In the genomic region with DNA sequence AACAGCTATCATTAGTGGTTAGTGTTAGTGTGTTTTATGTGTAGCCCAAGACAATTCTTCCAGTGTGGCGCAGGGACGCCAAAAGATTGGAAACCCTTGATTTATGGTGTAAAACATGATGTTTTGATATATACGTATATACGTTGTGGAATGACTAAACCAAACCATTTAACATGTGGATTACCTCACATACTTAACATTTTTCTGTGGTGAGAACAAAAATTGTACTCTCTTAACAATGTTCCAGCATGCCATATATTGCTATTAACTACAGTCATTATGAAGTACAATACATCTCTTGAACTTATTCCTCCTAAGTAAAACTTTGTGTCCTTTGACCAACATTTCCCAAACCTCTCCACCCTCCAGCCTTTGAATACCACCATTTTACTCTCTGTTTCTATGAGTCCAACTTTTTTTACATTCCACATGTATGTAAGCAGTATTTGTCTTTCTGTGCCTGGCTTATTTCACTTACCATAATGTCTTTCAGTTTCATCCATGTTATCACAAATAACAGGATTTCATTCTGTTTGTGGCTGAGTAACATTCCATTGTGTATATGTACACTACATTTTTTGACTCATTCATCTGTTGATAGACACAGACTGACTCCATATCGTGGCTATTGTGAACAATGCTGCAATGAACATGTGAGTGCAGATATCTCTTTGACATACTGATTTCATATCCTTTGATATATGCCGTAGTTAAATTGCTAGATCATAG, we compare ENCODE assay signal across 18 cellular contexts. TPM values are rescaled to one million over a fixed set of nuclear protein-coding genes. Genes with fewer than 3 reads are reported as not detected.
DNase-seq lines count a peak whose midpoint lies in the region; ATAC-seq, FAIRE-seq and TF ChIP-seq lines count a peak whose summit lies in the region.
"Had no signal": no experiment of that assay in that cellular context is flagged by ENCODE, and none has a peak within 500 bp of the region (broad histone marks: within the 10 kb centered on the region; RNA-seq: fewer than 3 reads in every experiment).

No MANE protein-coding gene starts in this region.

- H3K9me2 ChIP-seq in Karpas-422 (replicated peaks; ENCODE audit: insufficient read depth, low read length), result no peaks in the 10 kb centered on the region

- TF ChIP-seq CTCF in neural crest cell (conservative IDR thresholded peaks at IDR 0.05) (no peak), esophagus squamous epithelium (IDR thresholded peaks at IDR 0.05) (no peak)

- H2AFZ ChIP-seq in Karpas-422 (ENCODE audit: low read length), result no peak overlapping the region

- ATAC-seq in GM18868 (IDR thresholded peaks at IDR 0.05; ENCODE audit: unreplicated experiment) (no peak), HG03520 (IDR thresholded peaks at IDR 0.05; ENCODE audit: unreplicated experiment) (no peak)
- ATAC-seq: pancreas had no signal

- no peak overlapping the region for H3K4me2 ChIP-seq in Karpas-422 (ENCODE audit: low read depth, low read length, poor library complexity, severe bottlenecking)

- no peak overlapping the region for H3K4me3 Mint-ChIP-seq in neural crest cell
- H3K4me3 Mint-ChIP-seq: activated naive CD8-positive, alpha-beta T cell; B cell had no signal

- H3K27ac ChIP-seq in Karpas-422 (ENCODE audit: low read length) (no peak overlapping the region), esophagus squamous epithelium (no peak overlapping the region)
- H3K27ac ChIP-seq: colonic mucosa, pancreas, transverse colon had no signal

- peaks cover 2% of the 10 kb centered on the region for H3K9me3 Mint-ChIP-seq in neural crest cell

- FAIRE-seq in RCC 7860 (lab: Jason Lieb, UNC), result peak; percentile 82
- FAIRE-seq: pancreas had no signal

- H3K9ac ChIP-seq in Karpas-422 (ENCODE audit: low read length), result no peak overlapping the region

- H3K27ac Mint-ChIP-seq in neural crest cell (ENCODE audit: unreplicated experiment), result peak overlapping the region; percentile 14
- H3K27ac Mint-ChIP-seq: activated naive CD8-positive, alpha-beta T cell; B cell had no signal

- no peaks in the 10 kb centered on the region for H4K20me1 ChIP-seq in Karpas-422 (ENCODE audit: insufficient read depth, low read depth, low read length)

- WGBS in esophagus squamous epithelium, 2 donors, result 53 to 60% methylated on average over 6 of the region's 6 CpGs

- H3K4me1 Mint-ChIP-seq in neural crest cell, result no peaks in the 10 kb centered on the region
- H3K4me1 Mint-ChIP-seq: B cell had no signal

- H3K4me3 ChIP-seq in Karpas-422 (ENCODE audit: low read length) (no peak overlapping the region), esophagus squamous epithelium (no peak overlapping the region)
- H3K4me3 ChIP-seq: colonic mucosa, pancreas, transverse colon had no signal

- no peaks in the 10 kb centered on the region for H3K79me2 ChIP-seq in Karpas-422 (ENCODE audit: low read length)

- DNase-seq in Daoy (ENCODE audit: low read depth), result peak; percentile 44
- peak; percentile 77 for DNase-seq in RCC 7860 (ENCODE audit: low spot score)
- DNase-seq in dedifferentiated amniotic fluid mesenchymal stem cell (ENCODE audit: extremely low spot score), result peak; percentile 43
- no peak for DNase-seq in neural crest cell (ENCODE audit: low read depth, low spot score)
- DNase-seq in Karpas-422, result no peak
- no peak for DNase-seq in esophagus squamous epithelium (lab: John Stamatoyannopoulos, UW)
- DNase-seq: activated CD4-positive, alpha-beta T cell treated with anti-CD3 and anti-CD28 coated beads for 1 hour; activated T-cell treated with anti-CD3 and anti-CD28 coated beads for 4 hours; colonic mucosa; NCI-H1092 treated with DMSO at 0.1 percent for 48 hours; NCI-H2227 treated with DMSO at 0.1 percent for 48 hours; pancreas; T-helper 1 cell; transverse colon had no signal

- H3K36me3 ChIP-seq in Karpas-422 (ENCODE audit: insufficient read depth, low read length) (no peaks in the 10 kb centered on the region), esophagus squamous epithelium (no peaks in the 10 kb centered on the region)
- H3K36me3 ChIP-seq: colonic mucosa, pancreas, transverse colon had no signal

- H3K9me3 ChIP-seq in Karpas-422 (ENCODE audit: low read length), result peaks cover 24% of the 10 kb centered on the region
- H3K9me3 ChIP-seq in esophagus squamous epithelium, result no peaks in the 10 kb centered on the region
- H3K9me3 ChIP-seq: colonic mucosa, pancreas, transverse colon had no signal

- H3K27me3 ChIP-seq in Karpas-422 (ENCODE audit: low read length) (no peaks in the 10 kb centered on the region), esophagus squamous epithelium (no peaks in the 10 kb centered on the region)
- H3K27me3 ChIP-seq: colonic mucosa, pancreas, transverse colon had no signal

- intact Hi-C loops in esophagus squamous epithelium (cut with DNase I), result no loop called here

- H3K36me3 Mint-ChIP-seq in neural crest cell (ENCODE audit: low read depth), result no peaks in the 10 kb centered on the region
- H3K36me3 Mint-ChIP-seq: activated naive CD8-positive, alpha-beta T cell had no signal

- H3K4me1 ChIP-seq in Karpas-422 (ENCODE audit: low read length), result no peaks in the 10 kb centered on the region
- H3K4me1 ChIP-seq in esophagus squamous epithelium, result no peaks in the 10 kb centered on the region
- H3K4me1 ChIP-seq: colonic mucosa, pancreas, transverse colon had no signal

- TF ChIP-seq POLR2A in esophagus squamous epithelium (IDR thresholded peaks at IDR 0.05), result no peak

- H3K27me3 Mint-ChIP-seq in neural crest cell (ENCODE audit: low read depth), result no peaks in the 10 kb centered on the region
- H3K27me3 Mint-ChIP-seq: B cell had no signal

RNA-seq across cellular contexts. Expression of a gene that starts 42.2 kb away (rescaled TPM):
- 0.06 and 0.34 TPM in 2 replicates for total RNA-seq in Daoy (2014; rRNA removed; shearing (Covaris generic))
- 10.0 and 10.1 TPM in 2 replicates for total RNA-seq in neural crest cell
- total RNA-seq in Karpas-422 (2014; rRNA removed; shearing (Covaris generic); ENCODE audit: low replicate concordance), result 0.40 and 0.93 TPM in 2 replicates
- total RNA-seq in esophagus squamous epithelium, result 1 to 10 TPM in 1 of 4 donors, under 1 TPM in 3; 0.23 to 5.5 (median 0.45) TPM

Comparison
In these comparisons a context has a peak if more than half of its experiments do, and no peak if none do; other contexts are left out.
1. DNase-seq: peak in Daoy (single experiment), RCC 7860 (single experiment) and dedifferentiated amniotic fluid mesenchymal stem cell (single experiment); none in neural crest cell (single experiment), Karpas-422 (single experiment) and esophagus squamous epithelium (single experiment).